Comparison of ENCODE assay signal across 32 cellular contexts in genomic region chr4:128440923-128441322, GRCh38.
DNase-seq lines count a peak whose midpoint lies in the region; ATAC-seq, FAIRE-seq and TF ChIP-seq lines count a peak whose summit lies in the region.
"Had no signal": no experiment of that assay in that cellular context is flagged by ENCODE, and none has a peak within 500 bp of the region (broad histone marks: within the 10 kb centered on the region; RNA-seq: fewer than 3 reads in every experiment).

No MANE protein-coding gene starts in this region.

- H2AFZ ChIP-seq in K562 (ENCODE audit: low read depth, low read length) (no peak overlapping the region), neuronal stem cell (ENCODE audit: low read length) (no peak overlapping the region)

- H3K9me3 ChIP-seq in HEK293 (ENCODE audit: control insufficient read depth, insufficient read depth, low read depth, low read length) = no peaks in the 10 kb centered on the region
- H3K9me3 ChIP-seq in K562 (replicated peaks; ENCODE audit: control insufficient read depth, insufficient read depth, low read depth, low read length) = no peaks in the 10 kb centered on the region; the same call in none of the 2 replicates
- peaks cover 8 to 10% of the 10 kb centered on the region in 2 donors for H3K9me3 ChIP-seq in neuronal stem cell (replicated peaks in 1 of 2; ENCODE audit: control insufficient read depth in 2 of 2, insufficient read depth in 1 of 2, low read depth in 1 of 2, low read length in 2 of 2)
- H3K9me3 ChIP-seq: BE2C had no signal

- no peak overlapping the region for H4K8ac ChIP-seq in neuronal stem cell (ENCODE audit: low read depth, low read length)

- no peaks in the 10 kb centered on the region for H3K79me2 ChIP-seq in K562 (ENCODE audit: control insufficient read depth, insufficient read depth, low read length)

- no peak overlapping the region for H3K14ac ChIP-seq in neuronal stem cell (ENCODE audit: low read length)

- H3K4me2 ChIP-seq in K562 (ENCODE audit: insufficient read depth, low read length) (no peak overlapping the region), neuronal stem cell (ENCODE audit: insufficient read depth, low read length, poor library complexity, severe bottlenecking) (no peak overlapping the region)
- H3K4me2 ChIP-seq: A549; BLaER1; BLaER1 treated with 17β-estradiol and CSF1 and Interleukin-3, amounts not matched to agents 10 nM and 100 nM had no signal

- no peaks in the 10 kb centered on the region for H4K20me1 ChIP-seq in K562 (replicated peaks; ENCODE audit: control insufficient read depth, insufficient read depth, low read length)
- H4K20me1 ChIP-seq: BLaER1; BLaER1 treated with 17β-estradiol and CSF1 and Interleukin-3, amounts not matched to agents 10 nM and 100 nM had no signal

- no peak for TF ChIP-seq RAD21 in K562 (CRISPR knock-in tag; conservative IDR thresholded peaks at IDR 0.05 in 1 of 2, IDR thresholded peaks at IDR 0.05 in 1 of 2)

- no peak overlapping the region for H3K4ac ChIP-seq in neuronal stem cell (ENCODE audit: low read length)

- peak overlapping the region; percentile 10 for H3K23ac ChIP-seq in neuronal stem cell (ENCODE audit: low read depth, low read length, poor library complexity)

- H2AK5ac ChIP-seq in neuronal stem cell (ENCODE audit: low read depth, low read length) = no peak overlapping the region

- no peaks in the 10 kb centered on the region for H3K9me1 ChIP-seq in K562 (ENCODE audit: control insufficient read depth, insufficient read depth, low read length)

- H2BK5ac ChIP-seq in neuronal stem cell (ENCODE audit: low read length) = no peak overlapping the region

- H3K36me3 ChIP-seq in HEK293 (ENCODE audit: control insufficient read depth in 2 of 2, insufficient read depth in 1 of 2, low read length in 2 of 2) = no peaks in the 10 kb centered on the region
- H3K36me3 ChIP-seq in K562 (ENCODE audit: control insufficient read depth, insufficient read depth, low read length) = no peaks in the 10 kb centered on the region
- H3K36me3 ChIP-seq in neuronal stem cell (replicated peaks in 1 of 2; ENCODE audit: control insufficient read depth in 2 of 2, insufficient read depth in 2 of 2, low read length in 2 of 2) = no peaks in the 10 kb centered on the region
- H3K36me3 ChIP-seq: BE2C had no signal

- H3K27ac ChIP-seq in HEK293 (ENCODE audit: extremely low read depth, low read depth, low read length) = no peak overlapping the region
- no peak overlapping the region for H3K27ac ChIP-seq in K562 (ENCODE audit: extremely low read depth, low read depth, low read length)
- no peak overlapping the region for H3K27ac ChIP-seq in neuronal stem cell (replicated peaks; ENCODE audit: low read length)
- H3K27ac ChIP-seq: 22Rv1; A549; BLaER1; BLaER1 treated with 17β-estradiol and CSF1 and Interleukin-3, amounts not matched to agents 10 nM and 100 nM; C4-2B had no signal

- DNase-seq in K562 (ENCODE audit: extremely low read depth in 1 of 4, low spot score in 3 of 4) (no peak), neuronal stem cell (ENCODE audit: low spot score) (no peak), 8988T (no peak), NCI-H1092 (lab: John Stamatoyannopoulos, UW) (no peak)
- DNase-seq: ACHN; AML-193; BE2C; C1 segment of cervical spinal cord; Caco-2; Calu3; CD4-positive, alpha-beta memory T cell; CD4-positive, alpha-beta T cell; CD4-positive, CD25-positive, alpha-beta regulatory T cell; CD8-positive, alpha-beta memory T cell; CD8-positive, alpha-beta T cell; COR-L47; DMS 273 treated with DMSO at 0.1 percent for 48 hours; DMS153; DMS53; DMS79; DMS79 treated with DMSO at 0.1 percent for 48 hours; DND-41; EL had no signal

- FAIRE-seq in K562 (lab: Jason Lieb, UNC) = no peak
- FAIRE-seq: A204.1, A549, D721Med had no signal

- 34% methylated on average over 3 of the region's 4 CpGs for WGBS in K562 (ENCODE audit: insufficient coverage, low coverage, missing lambda C conversion rate)
- no CpG with 5 or more reads among the region's 4 CpGs for WGBS in neuronal stem cell (ENCODE audit: extremely low coverage in 2 of 2, insufficient read length in 2 of 2, insufficient replicate concordance in 1 of 2), 2 donors

- no peak overlapping the region for H2BK15ac ChIP-seq in neuronal stem cell (ENCODE audit: low read length)

- TF ChIP-seq EP300 in K562 (IDR thresholded peaks at IDR 0.05; ENCODE audit: low read length) = no peak

- no peak for TF ChIP-seq CTCF in HEK293 (tag by site-specific recombination; IDR thresholded peaks at IDR 0.05)
- TF ChIP-seq CTCF in K562 (IDR thresholded peaks at IDR 0.05 in 2 of 3, conservative IDR thresholded peaks at IDR 0.05 in 1 of 3; ENCODE audit: insufficient read depth in 2 of 3, low read depth in 1 of 3, low read length in 3 of 3) = no peak

- H3K27me3 ChIP-seq in K562 (ENCODE audit: control insufficient read depth in 2 of 2, insufficient read depth in 2 of 2, low read length in 2 of 2) = no peaks in the 10 kb centered on the region
- H3K27me3 ChIP-seq in neuronal stem cell (ENCODE audit: control insufficient read depth in 3 of 3, insufficient read depth in 3 of 3, low read depth in 1 of 3, low read length in 3 of 3) = no peaks in the 10 kb centered on the region
- H3K27me3 ChIP-seq: BE2C; BLaER1; BLaER1 treated with 17β-estradiol and CSF1 and Interleukin-3, amounts not matched to agents 10 nM and 100 nM had no signal

- CTCF ChIA-PET in HEK293 (lab: Yijun Ruan, JAX) (no interaction called here), K562 (lab: Yijun Ruan, JAX; ENCODE audit: low intra/inter-chr PET ratio) (no interaction called here)

- BruUV-seq in K562 (replicated peaks; lab: Mats Ljungman, UMichigan) = no TSS peak

- H4K91ac ChIP-seq in neuronal stem cell (ENCODE audit: low read depth, low read length, poor library complexity) = no peak overlapping the region

- H3K9ac ChIP-seq in K562 (ENCODE audit: insufficient read depth in 1 of 2, low read depth in 2 of 2, low read length in 2 of 2) (no peak overlapping the region), neuronal stem cell (ENCODE audit: low read depth, low read length, poor library complexity) (no peak overlapping the region)
- H3K9ac ChIP-seq: BLaER1; BLaER1 treated with 17β-estradiol and CSF1 and Interleukin-3, amounts not matched to agents 10 nM and 100 nM had no signal

- POLR2A ChIA-PET in HEK293 (lab: Yijun Ruan, JAX) (no interaction called here), K562 (lab: Yijun Ruan, JAX) (no interaction called here)

- in situ Hi-C loops in K562 (cut with MboI) = no loop called here

- H3K4me1 ChIP-seq in HEK293 (ENCODE audit: control insufficient read depth, insufficient read depth, low read length) = no peaks in the 10 kb centered on the region
- H3K4me1 ChIP-seq in K562 (replicated peaks in 1 of 2; ENCODE audit: control insufficient read depth in 2 of 2, insufficient read depth in 2 of 2, low read length in 2 of 2) = no peaks in the 10 kb centered on the region
- H3K4me1 ChIP-seq in neuronal stem cell (ENCODE audit: control insufficient read depth in 2 of 2, insufficient read depth in 1 of 2, low read depth in 1 of 2, low read length in 2 of 2) = no peaks in the 10 kb centered on the region
- H3K4me1 ChIP-seq: BE2C; BLaER1; BLaER1 treated with 17β-estradiol and CSF1 and Interleukin-3, amounts not matched to agents 10 nM and 100 nM; Caco-2 had no signal

- intact Hi-C loops in K562 (cut with micrococcal nuclease) = no loop called here

- no peak overlapping the region for H3K18ac ChIP-seq in neuronal stem cell (ENCODE audit: low read length)

- ATAC-seq in K562 (no peak), GM19397 (IDR thresholded peaks at IDR 0.05; ENCODE audit: unreplicated experiment) (no peak)
- ATAC-seq: A549; CD8-positive, alpha-beta T cell had no signal

- no peak overlapping the region for H2BK120ac ChIP-seq in neuronal stem cell (ENCODE audit: low read depth, low read length)

- H3K79me1 ChIP-seq in neuronal stem cell (ENCODE audit: low read depth, low read length) = no peaks in the 10 kb centered on the region

- no peak overlapping the region for H2BK12ac ChIP-seq in neuronal stem cell (ENCODE audit: low read length)

- H3K4me3 ChIP-seq in HEK293 (ENCODE audit: low read depth, low read length) = no peak overlapping the region
- no peak overlapping the region for H3K4me3 ChIP-seq in K562
- no peak overlapping the region for H3K4me3 ChIP-seq in neuronal stem cell (ENCODE audit: low read length in 2 of 2)
- H3K4me3 ChIP-seq: A549; BLaER1; BLaER1 treated with 17β-estradiol and CSF1 and Interleukin-3, amounts not matched to agents 10 nM and 100 nM had no signal

- no peak for TF ChIP-seq POLR2A in K562 (conservative IDR thresholded peaks at IDR 0.05)

TF ChIP-seq in HEK293, 187 proteins besides CTCF, POLR2A, EP300 and RAD21:
- TF ChIP-seq ZNF274 (IDR thresholded peaks at IDR 0.05; ENCODE audit: low read length) (no peak), ZNF274 (tag by site-specific recombination; IDR thresholded peaks at IDR 0.05; ENCODE audit: borderline replicate concordance) (no peak), SETDB1 (IDR thresholded peaks at IDR 0.05; ENCODE audit: insufficient read length, low read length) (peak; percentile 47)

TF ChIP-seq in K562, 482 proteins besides CTCF, POLR2A, EP300 and RAD21 (continues in another document):
- no peak for TF ChIP-seq POLR2B (IDR thresholded peaks at IDR 0.05; ENCODE audit: low read depth, partially characterized antibody)
- no peak for TF ChIP-seq HES1 (IDR thresholded peaks at IDR 0.05; ENCODE audit: low read depth)
- TF ChIP-seq TRIM24 (IDR thresholded peaks at IDR 0.05) = no peak
- TF ChIP-seq PHF20 (IDR thresholded peaks at IDR 0.05; ENCODE audit: partially characterized antibody) = no peak
- TF ChIP-seq SMARCA4 (IDR thresholded peaks at IDR 0.05) = no peak

Comparison
In these comparisons a context has a peak if more than half of its experiments do, and no peak if none do; other contexts are left out.
1. Of the 44 proteins assayed by ChIP-seq in both K562 and HEK293: peak only in K562: TRIM28; only in HEK293: SETDB1; in both: none; in neither: 42.